8 cellular contexts compared by ENCODE assay signal in genomic region chr17:49496183-49496865, GRCh38. TPM values are rescaled to one million over a fixed set of nuclear protein-coding genes. Genes with fewer than 3 reads are reported as not detected.
DNase-seq lines count a peak whose midpoint lies in the region; ATAC-seq and TF ChIP-seq lines count a peak whose summit lies in the region.

No MANE protein-coding gene starts in this region.

- H3K27me3 Mint-ChIP-seq in activated T-cell treated with anti-CD3 and anti-CD28 coated beads, Interleukin-2, amount 50 U/mL, for 72 hours (ENCODE audit: low read depth): peaks cover 72% of the 10 kb centered on the region
- peaks cover 29 to 83% (median 34%) of the 10 kb centered on the region in 5 donors for H3K27me3 Mint-ChIP-seq in naive thymus-derived CD4-positive, alpha-beta T cell

- no peaks in the 10 kb centered on the region for H3K79me2 ChIP-seq in fibroblast of lung (ENCODE audit: control insufficient read depth, insufficient read depth, low read length)

- TF ChIP-seq CTCF in fibroblast of lung (conservative IDR thresholded peaks at IDR 0.05 in 1 of 2, IDR thresholded peaks at IDR 0.05 in 1 of 2; ENCODE audit: low read depth in 1 of 2, low read length in 2 of 2): peak; percentile 40 to 49

- H3K27ac ChIP-seq in fibroblast of lung (ENCODE audit: insufficient read depth, low read length): no peak overlapping the region
- no peak overlapping the region for H3K27ac ChIP-seq in naive thymus-derived CD4-positive, alpha-beta T cell (ENCODE audit: low read depth, low read length)

- peak overlapping the region; percentile 85 to 88 for H3K4me3 Mint-ChIP-seq in activated T-cell treated with anti-CD3 and anti-CD28 coated beads, Interleukin-2, amount 50 U/mL, for 72 hours
- H3K4me3 Mint-ChIP-seq in naive thymus-derived CD4-positive, alpha-beta T cell: peak overlapping the region; percentile 60 to 90 (median 80)

- H3K27me3 ChIP-seq in NT2/D1 (ENCODE audit: insufficient read depth, insufficient read length) (peaks cover 54% of the 10 kb centered on the region), fibroblast of lung (ENCODE audit: control insufficient read depth, insufficient read depth, low read length) (peaks cover 48% of the 10 kb centered on the region)
- peaks cover 5 to 30% of the 10 kb centered on the region in 2 donors for H3K27me3 ChIP-seq in naive thymus-derived CD4-positive, alpha-beta T cell (ENCODE audit: control insufficient read depth in 2 of 2, insufficient read depth in 2 of 2, low read length in 2 of 2)

- H3K9ac ChIP-seq in NT2/D1 (ENCODE audit: insufficient read length, low read depth) (peak overlapping the region; percentile 92), fibroblast of lung (ENCODE audit: insufficient read depth, low read length) (no peak overlapping the region)

- H3K4me1 ChIP-seq in NT2/D1 (ENCODE audit: insufficient read depth, insufficient read length) (peaks cover 22% of the 10 kb centered on the region), fibroblast of lung (ENCODE audit: control insufficient read depth, extremely low read depth, insufficient read depth, low read length) (peaks cover 2% of the 10 kb centered on the region)
- peaks cover 27 to 29% of the 10 kb centered on the region in 2 donors for H3K4me1 ChIP-seq in naive thymus-derived CD4-positive, alpha-beta T cell (ENCODE audit: control insufficient read depth in 2 of 2, insufficient read depth in 2 of 2, low read length in 2 of 2)

- intact Hi-C loops in naive thymus-derived CD4-positive, alpha-beta T cell (cut with micrococcal nuclease): loop anchor here (1.0 to 5.0 kb wide), 4 partner anchors 60 to 471 kb away; partner anchors contain the start of genes DLX4 (in 2 of the 2) and PHB1 (in 1 of the 2)

- no peaks in the 10 kb centered on the region for H3K36me3 ChIP-seq in NT2/D1 (ENCODE audit: insufficient read depth, insufficient read length, low read length)
- H3K36me3 ChIP-seq in fibroblast of lung (ENCODE audit: control insufficient read depth, insufficient read depth, low read length): no peaks in the 10 kb centered on the region
- no peaks in the 10 kb centered on the region for H3K36me3 ChIP-seq in naive thymus-derived CD4-positive, alpha-beta T cell (ENCODE audit: control insufficient read depth in 2 of 3, insufficient read depth in 3 of 3, low read length in 3 of 3)

- H4K20me1 ChIP-seq in fibroblast of lung (ENCODE audit: control insufficient read depth, extremely low read depth, insufficient read depth, low read length): no peaks in the 10 kb centered on the region

- peak overlapping the region; percentile 62 for H3K27ac Mint-ChIP-seq in activated T-cell treated with anti-CD3 and anti-CD28 coated beads, Interleukin-2, amount 50 U/mL, for 72 hours
- H3K27ac Mint-ChIP-seq in naive thymus-derived CD4-positive, alpha-beta T cell: peak overlapping the region in 1 of 9 donors; percentile 31

- CTCF ChIA-PET in naive thymus-derived CD4-positive, alpha-beta T cell (lab: Charles Lee): interaction anchor here (0.5 to 2.4 kb wide), 6 partner anchors 8 to 221 kb away, joined by 3 to 8 read pairs (median 4); no protein-coding TSS in a partner anchor

- H2AFZ ChIP-seq in fibroblast of lung (ENCODE audit: low read length): no peak overlapping the region

- H3K9me3 ChIP-seq in NT2/D1 (ENCODE audit: insufficient read depth, low read length) (no peaks in the 10 kb centered on the region), fibroblast of lung (ENCODE audit: control insufficient read depth, insufficient read depth, low read depth, low read length) (no peaks in the 10 kb centered on the region)
- no peaks in the 10 kb centered on the region for H3K9me3 ChIP-seq in naive thymus-derived CD4-positive, alpha-beta T cell (ENCODE audit: control insufficient read depth in 2 of 3, low read length in 3 of 3)

- no peaks in the 10 kb centered on the region for H3K9me3 Mint-ChIP-seq in activated T-cell treated with anti-CD3 and anti-CD28 coated beads, Interleukin-2, amount 50 U/mL, for 72 hours
- H3K9me3 Mint-ChIP-seq in naive thymus-derived CD4-positive, alpha-beta T cell: no peaks in the 10 kb centered on the region

- ATAC-seq in GM21381 (IDR thresholded peaks at IDR 0.05; ENCODE audit: unreplicated experiment): peak; percentile 46
- peak; percentile 85 to 87 for ATAC-seq in activated T-cell treated with anti-CD3 and anti-CD28 coated beads, Interleukin-2, amount 50 U/mL, for 72 hours (replicated peaks in 1 of 2)
- peak; percentile 89 for ATAC-seq in naive thymus-derived CD4-positive, alpha-beta T cell
- ATAC-seq in GM21367 (IDR thresholded peaks at IDR 0.05; ENCODE audit: unreplicated experiment): no peak

- POLR2A ChIA-PET in naive thymus-derived CD4-positive, alpha-beta T cell (lab: Charles Lee): interaction anchor here (0.8 kb wide), 1 partner anchor 60 kb away, joined by 3 read pairs; no protein-coding TSS in a partner anchor

- H3K4me3 ChIP-seq in NT2/D1 (ENCODE audit: insufficient read length, low read depth) (peak overlapping the region; percentile 83), fibroblast of lung (replicated peaks in 1 of 4; ENCODE audit: control extremely low read depth in 1 of 4, insufficient read depth in 1 of 4, low read depth in 3 of 4, low read length in 4 of 4) (peak overlapping the region in 1 of 4 experiments; percentile 14)
- peak overlapping the region; percentile 67 for H3K4me3 ChIP-seq in naive thymus-derived CD4-positive, alpha-beta T cell (ENCODE audit: low read length)

- DNase-seq in AG08395 (ENCODE audit: low spot score) (peak; percentile 73), NT2/D1 (ENCODE audit: low read depth, low spot score) (no peak), fibroblast of lung (ENCODE audit: low read depth in 2 of 2) (peak; percentile 40 to 44)
- DNase-seq in activated T-cell treated with anti-CD3 and anti-CD28 coated beads, Interleukin-2, amount 50 U/mL, for 72 hours: peak; percentile 92
- DNase-seq in naive thymus-derived CD4-positive, alpha-beta T cell: peak; percentile 66 to 93 (median 83)
- DNase-seq in stimulated activated CD8-positive, alpha-beta memory T cell treated with anti-CD3 and anti-CD28 coated beads, Interleukin-7, amount 100 ng/mL, for 4 hours (ENCODE audit: low read depth in 2 of 2): peak; percentile 59 to 75

- peaks cover 8% of the 10 kb centered on the region for H3K4me1 Mint-ChIP-seq in activated T-cell treated with anti-CD3 and anti-CD28 coated beads, Interleukin-2, amount 50 U/mL, for 72 hours (ENCODE audit: low read depth)
- peaks cover 0 to 23% (median 22%) of the 10 kb centered on the region in 7 donors for H3K4me1 Mint-ChIP-seq in naive thymus-derived CD4-positive, alpha-beta T cell

- no peaks in the 10 kb centered on the region for H3K36me3 Mint-ChIP-seq in activated T-cell treated with anti-CD3 and anti-CD28 coated beads, Interleukin-2, amount 50 U/mL, for 72 hours (ENCODE audit: insufficient read depth in 2 of 2)
- no peaks in the 10 kb centered on the region for H3K36me3 Mint-ChIP-seq in naive thymus-derived CD4-positive, alpha-beta T cell

- H3K4me2 ChIP-seq in fibroblast of lung (ENCODE audit: extremely low read depth, insufficient read depth, low read length): peak overlapping the region; percentile 52

RNA-seq across cellular contexts. Expression of gene NGFR, which starts 1.2 kb away (rescaled TPM):
- under 1 TPM; 0.14 to 0.28 TPM for total RNA-seq in activated T-cell treated with anti-CD3 and anti-CD28 coated beads, Interleukin-2, amount 50 U/mL, for 72 hours
- total RNA-seq in fibroblast of lung: under 0.01 and 0.17 TPM in 2 replicates
- 0.05 and 0.14 TPM in 2 replicates for polyA plus RNA-seq in fibroblast of lung
- polyA plus RNA-seq in fibroblast of lung (2012): 0.03 and 0.06 TPM in 2 replicates
- not detected in 2 replicates for polyA minus RNA-seq in fibroblast of lung (ENCODE audit: low replicate concordance)
- total RNA-seq in naive thymus-derived CD4-positive, alpha-beta T cell: under 1 TPM in 3 of 5 experiments, not detected in 2; 0.07 to 0.17 (median 0.16) TPM
- not detected for polyA plus RNA-seq in naive thymus-derived CD4-positive, alpha-beta T cell
